1 cellular context compared by ENCODE assay signal in the genomic region with DNA sequence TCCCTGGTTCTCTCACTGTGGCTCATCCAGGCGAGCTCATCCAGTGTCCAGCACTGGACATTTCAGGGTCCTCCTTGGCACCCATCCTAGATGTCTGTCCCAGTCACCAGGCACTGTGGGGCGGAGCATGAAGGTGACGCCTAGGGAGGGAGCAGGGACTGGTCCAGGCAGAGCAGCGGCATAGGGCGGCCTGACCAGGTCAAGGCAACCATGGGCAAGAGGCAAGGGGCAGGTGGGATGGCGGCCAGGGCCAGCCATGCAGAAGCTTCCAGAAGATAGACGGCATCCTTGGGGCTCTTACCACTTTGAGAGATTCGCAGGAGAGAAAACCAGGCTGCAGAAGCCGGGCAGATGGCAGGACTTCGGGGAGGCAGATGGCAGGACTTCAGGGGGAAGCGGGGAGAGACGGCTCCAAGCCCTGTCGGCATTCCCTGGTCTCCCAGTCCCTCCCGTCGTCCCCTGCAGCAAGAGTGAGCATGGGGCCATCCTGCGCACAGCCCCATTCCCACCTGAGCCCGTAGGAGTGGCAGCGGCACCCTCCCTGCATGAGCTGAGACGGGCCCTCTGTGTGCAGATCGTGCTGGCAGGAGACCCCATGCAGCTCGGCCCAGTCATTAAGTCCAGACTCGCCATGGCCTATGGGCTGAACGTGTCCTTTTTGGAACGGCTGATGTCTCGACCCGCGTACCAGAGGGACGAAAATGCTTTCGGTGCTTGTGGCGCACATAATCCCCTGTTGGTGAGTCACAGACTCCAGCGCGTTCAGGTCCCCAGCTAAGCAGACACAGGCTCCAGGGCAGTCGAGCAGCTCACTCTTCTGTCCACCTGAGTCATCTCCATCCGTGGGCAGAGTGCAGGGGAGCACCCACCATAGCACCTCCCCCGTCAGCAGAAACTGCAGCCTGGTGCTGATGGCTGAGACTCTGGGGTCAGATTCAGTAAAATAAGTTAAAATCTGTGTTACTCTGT.
TF ChIP-seq lines count a peak whose summit lies in the region.

No MANE protein-coding gene starts in this region.

TF ChIP-seq in HepG2, 621 proteins besides CTCF, POLR2A, EP300 and RAD21:
- TF ChIP-seq, protein P1, sequence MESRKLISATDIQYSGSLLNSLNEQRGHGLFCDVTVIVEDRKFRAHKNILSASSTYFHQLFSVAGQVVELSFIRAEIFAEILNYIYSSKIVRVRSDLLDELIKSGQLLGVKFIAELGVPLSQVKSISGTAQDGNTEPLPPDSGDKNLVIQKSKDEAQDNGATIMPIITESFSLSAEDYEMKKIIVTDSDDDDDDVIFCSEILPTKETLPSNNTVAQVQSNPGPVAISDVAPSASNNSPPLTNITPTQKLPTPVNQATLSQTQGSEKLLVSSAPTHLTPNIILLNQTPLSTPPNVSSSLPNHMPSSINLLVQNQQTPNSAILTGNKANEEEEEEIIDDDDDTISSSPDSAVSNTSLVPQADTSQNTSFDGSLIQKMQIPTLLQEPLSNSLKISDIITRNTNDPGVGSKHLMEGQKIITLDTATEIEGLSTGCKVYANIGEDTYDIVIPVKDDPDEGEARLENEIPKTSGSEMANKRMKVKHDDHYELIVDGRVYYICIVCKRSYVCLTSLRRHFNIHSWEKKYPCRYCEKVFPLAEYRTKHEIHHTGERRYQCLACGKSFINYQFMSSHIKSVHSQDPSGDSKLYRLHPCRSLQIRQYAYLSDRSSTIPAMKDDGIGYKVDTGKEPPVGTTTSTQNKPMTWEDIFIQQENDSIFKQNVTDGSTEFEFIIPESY (CRISPR knock-in tag; IDR thresholded peaks at IDR 0.05): 0 out of 2 replicates have a peak, but pooled peaks have one; percentile 27
- no peak for TF ChIP-seq ZNF780A (CRISPR knock-in tag; IDR thresholded peaks at IDR 0.05)
